1 cellular context compared by ENCODE assay signal in the genomic region with DNA sequence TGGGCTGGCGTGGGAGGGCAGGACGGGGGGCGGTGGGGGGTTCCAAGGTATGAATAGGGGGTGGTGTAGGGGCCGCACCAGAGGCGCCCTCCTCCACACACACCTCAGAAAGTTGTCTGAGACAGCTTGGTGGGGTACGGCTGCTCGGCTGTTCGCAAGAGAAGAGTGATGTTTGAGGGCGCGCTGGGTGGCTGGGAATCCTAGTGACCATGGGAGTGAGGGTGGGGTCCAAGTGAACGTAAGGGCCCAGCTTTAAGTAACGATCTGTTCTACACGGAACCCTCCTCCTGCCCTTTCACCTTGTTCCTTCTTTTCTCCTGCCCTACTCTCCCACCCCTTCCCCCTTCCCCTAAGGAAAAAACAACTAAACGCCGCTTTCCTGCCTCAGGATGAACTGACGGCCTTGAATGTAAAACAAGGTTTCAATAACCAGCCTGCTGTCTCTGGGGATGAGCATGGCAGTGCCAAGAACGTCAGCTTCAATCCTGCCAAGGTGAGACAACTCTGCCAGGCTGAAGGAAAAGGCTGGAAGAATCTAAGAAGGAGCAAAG.
TF ChIP-seq lines count a peak whose summit lies in the region.

No MANE protein-coding gene starts in this region.

TF ChIP-seq in endothelial cell of umbilical vein, 7 proteins besides CTCF, POLR2A, EP300 and RAD21:
- TF ChIP-seq POLR2AphosphoS5 (IDR thresholded peaks at IDR 0.05; ENCODE audit: insufficient read depth, low read depth, low read length) (no peak), JUN (IDR thresholded peaks at IDR 0.05; ENCODE audit: borderline replicate concordance, insufficient read depth, insufficient read length, low read depth) (no peak), MYC (IDR thresholded peaks at IDR 0.05; ENCODE audit: low read depth, low read length) (no peak), GATA2 (IDR thresholded peaks at IDR 0.05; ENCODE audit: insufficient read depth, insufficient read length, low read depth, low read length) (no peak), FOS (IDR thresholded peaks at IDR 0.05; ENCODE audit: borderline replicate concordance, insufficient read depth, low read length) (no peak), EZH2 (IDR thresholded peaks at IDR 0.05; ENCODE audit: borderline replicate concordance, low read depth, low read length, severe bottlenecking) (no peak)
- TF ChIP-seq, protein P1, sequence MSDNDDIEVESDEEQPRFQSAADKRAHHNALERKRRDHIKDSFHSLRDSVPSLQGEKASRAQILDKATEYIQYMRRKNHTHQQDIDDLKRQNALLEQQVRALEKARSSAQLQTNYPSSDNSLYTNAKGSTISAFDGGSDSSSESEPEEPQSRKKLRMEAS (IDR thresholded peaks at IDR 0.05; ENCODE audit: insufficient read depth, insufficient read length), result no peak
